In genomic region chr13:63938851-63939250, GRCh38 we compare ENCODE assay signal across 22 cellular contexts.
"Had no signal": no experiment of that assay in that cellular context is flagged by ENCODE, and none has a peak within 500 bp of the region (broad histone marks: within the 10 kb centered on the region; RNA-seq: fewer than 3 reads in every experiment).

No MANE protein-coding gene starts in this region.

- H3K9me3 ChIP-seq: gastroesophageal sphincter, prostate gland, right atrium auricular region, vagina had no signal

- ATAC-seq: activated CD8-positive, alpha-beta memory T cell treated with anti-CD3 and anti-CD28 coated beads, Interleukin-2, amount 10 ng/mL, durations not matched to agents 7 days and 5 days; activated T-helper 17 cell treated with anti-CD3 and anti-CD28 coated beads, Interleukin-2, amount 50 U/mL, for 72 hours; gastroesophageal sphincter; heart left ventricle; mucosa of descending colon; WTC11 had no signal

- H3K4me1 ChIP-seq: gastroesophageal sphincter, heart left ventricle, prostate gland, right atrium auricular region, vagina had no signal

- DNase-seq: activated CD4-positive, alpha-beta memory T cell treated with anti-CD3 and anti-CD28 coated beads, Interleukin-2, amount 10 ng/mL, durations not matched to agents 7 days and 5 days; activated CD4-positive, alpha-beta T cell treated with anti-CD3 and anti-CD28 coated beads for 48 hours; activated CD8-positive, alpha-beta memory T cell treated with anti-CD3 and anti-CD28 coated beads, Interleukin-2, amount 10 ng/mL, durations not matched to agents 7 days and 5 days; activated naive CD4-positive, alpha-beta T cell; activated naive CD8-positive, alpha-beta T cell treated with anti-CD3 and anti-CD28 coated beads, Interleukin-2, amount 10 ng/mL, durations not matched to agents 7 days and 5 days; activated T-cell treated with anti-CD3 and anti-CD28 coated beads, Interleukin-2, amount 50 U/mL, for 1 hour; aorta; dorsolateral prefrontal cortex; endodermal cell; heart left ventricle; mesenchymal stem cell; mucosa of descending colon; naive B cell; stimulated activated CD4-positive, alpha-beta T cell treated with anti-CD3 and anti-CD28 coated beads, Interleukin-2, amount 100 ng/mL, for 24 hours; trophoblast cell had no signal

- FAIRE-seq: bronchial epithelial cell had no signal

- H3K36me3 ChIP-seq: gastroesophageal sphincter, heart left ventricle, prostate gland, right atrium auricular region, vagina had no signal

- H3K27me3 ChIP-seq: gastroesophageal sphincter, heart left ventricle, right atrium auricular region, vagina had no signal

- H3K27ac ChIP-seq: dorsolateral prefrontal cortex, gastroesophageal sphincter, heart left ventricle, prostate gland, right atrium auricular region, vagina had no signal

- H3K4me3 ChIP-seq: dorsolateral prefrontal cortex, gastroesophageal sphincter, heart left ventricle, mucosa of descending colon, prostate gland, right atrium auricular region, vagina had no signal
